ENCODE assay signal across 23 cellular contexts in genomic region chr7:129642871-129643515, GRCh38. TPM values are rescaled to one million over a fixed set of nuclear protein-coding genes. Genes with fewer than 3 reads are reported as not detected.
DNase-seq lines count a peak whose midpoint lies in the region; ATAC-seq and TF ChIP-seq lines count a peak whose summit lies in the region.
"Had no signal": no experiment of that assay in that cellular context is flagged by ENCODE, and none has a peak within 500 bp of the region (broad histone marks: within the 10 kb centered on the region; RNA-seq: fewer than 3 reads in every experiment).

No MANE protein-coding gene starts in this region.

- ATAC-seq in stimulated activated effector memory CD8-positive, alpha-beta T cell treated with anti-CD3 and anti-CD28 coated beads, Interleukin-12 subunit alpha, Interleukin-12 subunit beta, amount 100 ng/mL, for 72 hours = no peak
- ATAC-seq: T-cell had no signal

- no peak overlapping the region for H3K4me3 Mint-ChIP-seq in stimulated activated effector memory CD8-positive, alpha-beta T cell treated with anti-CD3 and anti-CD28 coated beads, Interleukin-12 subunit alpha, Interleukin-12 subunit beta, amount 100 ng/mL, for 72 hours
- H3K4me3 Mint-ChIP-seq: activated CD4-positive, alpha-beta T cell treated with anti-CD3 and anti-CD28 coated beads, Interleukin-2, amount 10 ng/mL, durations not matched to agents 7 days and 5 days; B cell; central memory CD8-positive, alpha-beta T cell; T-cell had no signal

- CTCF ChIA-PET in HEK293 (lab: Yijun Ruan, JAX) = interaction anchor here (0.5 to 3.2 kb wide), 22 partner anchors 8 to 1340 kb away, joined by 3 to 29 read pairs (median 6); no protein-coding TSS in a partner anchor

- H3K4me1 Mint-ChIP-seq in stimulated activated effector memory CD8-positive, alpha-beta T cell treated with anti-CD3 and anti-CD28 coated beads, Interleukin-12 subunit alpha, Interleukin-12 subunit beta, amount 100 ng/mL, for 72 hours = peaks cover 15% of the 10 kb centered on the region

- H3K4me1 ChIP-seq in HEK293 (ENCODE audit: control insufficient read depth, insufficient read depth, low read length) = 0 out of 2 replicates have a peak, but pooled peaks cover 2% of the 10 kb centered on the region
- H3K4me1 ChIP-seq: tibial artery had no signal

- no peak for TF ChIP-seq CTCF in HEK293 (tag by site-specific recombination; IDR thresholded peaks at IDR 0.05)
- no peak for TF ChIP-seq CTCF in fibroblast of the aortic adventitia (IDR thresholded peaks at IDR 0.05; ENCODE audit: insufficient read depth, low read length)

- H3K9me3 Mint-ChIP-seq in stimulated activated effector memory CD8-positive, alpha-beta T cell treated with anti-CD3 and anti-CD28 coated beads, Interleukin-12 subunit alpha, Interleukin-12 subunit beta, amount 100 ng/mL, for 72 hours = no peaks in the 10 kb centered on the region
- H3K9me3 Mint-ChIP-seq: activated CD4-positive, alpha-beta T cell treated with anti-CD3 and anti-CD28 coated beads, Interleukin-2, amount 10 ng/mL, durations not matched to agents 7 days and 5 days; central memory CD8-positive, alpha-beta T cell; T-cell had no signal

- POLR2A ChIA-PET in HEK293 (lab: Yijun Ruan, JAX) = no interaction called here

- H3K27ac ChIP-seq in HEK293 (ENCODE audit: extremely low read depth, low read depth, low read length) = no peak overlapping the region
- H3K27ac ChIP-seq: hepatocyte, right atrium auricular region, tibial artery had no signal

- H3K4me3 ChIP-seq in HEK293 (ENCODE audit: low read depth, low read length) (no peak overlapping the region), fibroblast of the aortic adventitia (ENCODE audit: low read depth, low read length) (no peak overlapping the region)
- H3K4me3 ChIP-seq: hepatocyte, lung, right atrium auricular region, tibial artery had no signal

- H3K36me3 ChIP-seq in HEK293 (ENCODE audit: control insufficient read depth in 2 of 2, insufficient read depth in 1 of 2, low read length in 2 of 2) = no peaks in the 10 kb centered on the region
- H3K36me3 ChIP-seq: right atrium auricular region, tibial artery had no signal

- peak; percentile 66 for DNase-seq in SK-MEL-5 (ENCODE audit: low read depth, low spot score)
- peak; percentile 42 for DNase-seq in fibroblast of the aortic adventitia (ENCODE audit: low read depth)
- DNase-seq in stimulated activated effector memory CD8-positive, alpha-beta T cell treated with anti-CD3 and anti-CD28 coated beads, Interleukin-12 subunit alpha, Interleukin-12 subunit beta, amount 100 ng/mL, for 72 hours (ENCODE audit: low spot score in 2 of 2) = no peak
- DNase-seq in HT-29 (ENCODE audit: low spot score) = no peak
- no peak for DNase-seq in NCI-H1436 (lab: John Stamatoyannopoulos, UW)
- DNase-seq in NCI-H82 (lab: John Stamatoyannopoulos, UW) = no peak
- DNase-seq: activated CD4-positive, alpha-beta T cell treated with anti-CD3 and anti-CD28 coated beads, Interleukin-2, amount 10 ng/mL, durations not matched to agents 7 days and 5 days; activated CD8-positive, alpha-beta memory T cell treated with anti-CD3 and anti-CD28 coated beads, Interleukin-2, amount 50 U/mL, for 48 hours; activated effector memory CD4-positive, alpha-beta T cell treated with anti-CD3 and anti-CD28 coated beads, Interleukin-2, amount 50 U/mL, for 16 hours; amniotic stem cell; effector CD8-positive, alpha-beta T cell; EL; islet precursor cell; NCI-H146; stimulated activated naive CD4-positive, alpha-beta T cell; T-cell; tibial artery had no signal

- peak overlapping the region; percentile 12 for H3K27ac Mint-ChIP-seq in stimulated activated effector memory CD8-positive, alpha-beta T cell treated with anti-CD3 and anti-CD28 coated beads, Interleukin-12 subunit alpha, Interleukin-12 subunit beta, amount 100 ng/mL, for 72 hours
- H3K27ac Mint-ChIP-seq: activated CD4-positive, alpha-beta T cell treated with anti-CD3 and anti-CD28 coated beads, Interleukin-2, amount 10 ng/mL, durations not matched to agents 7 days and 5 days; B cell; T-cell had no signal

- H3K9me3 ChIP-seq in HEK293 (ENCODE audit: control insufficient read depth, insufficient read depth, low read depth, low read length) = no peaks in the 10 kb centered on the region
- H3K9me3 ChIP-seq: right atrium auricular region, tibial artery had no signal

- in situ Hi-C loops in SK-MEL-5 (cut with HindIII; ENCODE audit: low pct_unique_long_range_greater_than_20kb, low sequenced_read_pairs) = no loop called here

- H3K36me3 Mint-ChIP-seq in stimulated activated effector memory CD8-positive, alpha-beta T cell treated with anti-CD3 and anti-CD28 coated beads, Interleukin-12 subunit alpha, Interleukin-12 subunit beta, amount 100 ng/mL, for 72 hours = peaks cover 18% of the 10 kb centered on the region

TF ChIP-seq in HEK293, 187 proteins besides CTCF, POLR2A, EP300 and RAD21:
- peak; percentile 73 for TF ChIP-seq GLIS1 (tag by site-specific recombination; IDR thresholded peaks at IDR 0.05)
- TF ChIP-seq ZNF311 (tag by site-specific recombination; IDR thresholded peaks at IDR 0.05; ENCODE audit: borderline replicate concordance) = no peak
TF ChIP-seq in HEK293: peak in this region for 1.

RNA-seq across cellular contexts. Expression of gene NRF1, which starts 31.5 kb away (rescaled TPM):
- 6.7 and 12.4 TPM in 2 replicates for total RNA-seq in SK-MEL-5 (2014; rRNA removed; shearing (Covaris generic))
- polyA plus RNA-seq in SK-MEL-5 (2015; cell fraction: cytosol; rRNA removed) = 9.6 and 9.7 TPM in 2 replicates
- 11.9 and 14.6 TPM in 2 replicates for polyA plus RNA-seq in SK-MEL-5 (2015; cell fraction: nucleus; rRNA removed)
- 2.9 and 14.0 TPM in 2 replicates for total RNA-seq in fibroblast of the aortic adventitia (ENCODE audit: low replicate concordance)
- 10.5 and 13.1 TPM in 2 replicates for total RNA-seq in HT-29 (2014; rRNA removed; shearing (Covaris generic))

Comparison
In these comparisons a context has a peak if more than half of its experiments do, and no peak if none do; other contexts are left out.
1. DNase-seq: peak in SK-MEL-5 (single experiment) and fibroblast of the aortic adventitia (single experiment); none in stimulated activated effector memory CD8-positive, alpha-beta T cell treated with anti-CD3 and anti-CD28 coated beads, Interleukin-12 subunit alpha, Interleukin-12 subunit beta, amount 100 ng/mL, for 72 hours (0 of 2), HT-29 (single experiment), NCI-H1436 (single experiment) and NCI-H82 (single experiment).